24 cellular contexts compared by ENCODE assay signal in the genomic region with DNA sequence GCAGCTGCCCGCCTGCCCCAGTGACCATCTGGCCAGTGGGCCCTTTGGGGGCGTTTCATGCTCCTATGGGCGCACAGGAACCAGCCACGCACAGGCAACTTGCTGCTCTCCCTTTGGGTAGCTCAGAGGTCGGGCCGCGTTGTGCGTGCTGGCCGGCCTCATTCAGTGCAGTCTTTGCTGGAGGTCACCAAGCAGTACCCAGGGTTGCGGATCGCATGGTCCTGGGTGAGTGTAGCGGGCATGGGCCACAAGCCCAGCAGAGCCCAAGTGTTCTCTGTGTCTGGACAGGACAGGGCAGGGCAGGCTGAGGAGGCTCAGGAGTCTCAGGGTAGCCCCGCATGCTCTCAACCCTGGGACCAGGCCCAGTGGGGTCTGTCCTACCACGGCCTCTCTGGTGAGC. TPM values are rescaled to one million over a fixed set of nuclear protein-coding genes. Genes with fewer than 3 reads are reported as not detected.
DNase-seq lines count a peak whose midpoint lies in the region; ATAC-seq and TF ChIP-seq lines count a peak whose summit lies in the region.
"Had no signal": no experiment of that assay in that cellular context is flagged by ENCODE, and none has a peak within 500 bp of the region (broad histone marks: within the 10 kb centered on the region; RNA-seq: fewer than 3 reads in every experiment).

No MANE protein-coding gene starts in this region.

- peak overlapping the region; percentile 65 for H3K27ac Mint-ChIP-seq in GM23338
- peak overlapping the region; percentile 16 for H3K27ac Mint-ChIP-seq in central memory CD8-positive, alpha-beta T cell (ENCODE audit: low read depth)

- H3K4me3 Mint-ChIP-seq in GM23338 = no peak overlapping the region
- no peak overlapping the region for H3K4me3 Mint-ChIP-seq in central memory CD8-positive, alpha-beta T cell

- H3K9me3 Mint-ChIP-seq in GM23338 = no peaks in the 10 kb centered on the region
- H3K9me3 Mint-ChIP-seq in central memory CD8-positive, alpha-beta T cell = no peaks in the 10 kb centered on the region

- peaks cover 5% of the 10 kb centered on the region for H3K27me3 Mint-ChIP-seq in GM23338 (ENCODE audit: insufficient read depth, low read depth, poor library complexity)
- H3K27me3 Mint-ChIP-seq in central memory CD8-positive, alpha-beta T cell = no peaks in the 10 kb centered on the region

- no peaks in the 10 kb centered on the region for H3K79me2 ChIP-seq in GM23338 (replicated peaks; ENCODE audit: insufficient read depth)

- peaks cover 8% of the 10 kb centered on the region; the same call in 1 of the 2 replicates for H3F3A ChIP-seq in GM23338 (replicated peaks; ENCODE audit: low read depth)

- DNase-seq in cardiac muscle cell (ENCODE audit: low read depth in 1 of 2, low spot score in 1 of 2) = no peak
- no peak for DNase-seq in Right ventricle myocardium inferior (ENCODE audit: missing footprints)
- DNase-seq in GM23338 (ENCODE audit: low spot score) = no peak
- DNase-seq in central memory CD8-positive, alpha-beta T cell (ENCODE audit: low spot score in 2 of 2) = no peak
- peak; percentile 57 for DNase-seq in posterior vena cava (ENCODE audit: low spot score)
- no peak for DNase-seq in MG63
- DNase-seq: ACHN; activated CD4-positive, alpha-beta T cell treated with anti-CD3 and anti-CD28 coated beads for 4 hours; activated effector memory CD4-positive, alpha-beta T cell treated with Interleukin-2 at 50 U/mL for 16 hours; BE2C; foreskin melanocyte; Kasumi-1; mesendoderm; NCI-H1417 treated with DMSO at 0.1 percent for 48 hours; NCI-H2081; NCI-H2227 treated with DMSO at 0.1 percent for 48 hours; NCI-H526; NK-92 treated with Interleukin-12 subunit alpha and Interleukin-12 subunit beta, amount 100 ng/mL, for 24 hours; right cardiac atrium; T-helper 9 cell; transverse colon had no signal

- peaks cover 10% of the 10 kb centered on the region for H3K4me1 Mint-ChIP-seq in GM23338
- H3K4me1 Mint-ChIP-seq in central memory CD8-positive, alpha-beta T cell = no peaks in the 10 kb centered on the region

- no peak for ATAC-seq in Right ventricle myocardium inferior
- no peak for ATAC-seq in GM23338
- ATAC-seq in central memory CD8-positive, alpha-beta T cell (replicated peaks; ENCODE audit: extremely low read depth, poor library complexity, severe bottlenecking) = no peak
- ATAC-seq in HG03159 (IDR thresholded peaks at IDR 0.05; ENCODE audit: unreplicated experiment) = no peak
- no peak for ATAC-seq in GM19397 (IDR thresholded peaks at IDR 0.05; ENCODE audit: unreplicated experiment)
- ATAC-seq: HCT116 had no signal

- H3K9me3 ChIP-seq in cardiac muscle cell (ENCODE audit: low read depth) (no peaks in the 10 kb centered on the region), MG63 (no peaks in the 10 kb centered on the region)
- H3K9me3 ChIP-seq: BE2C, transverse colon had no signal

- H3K4me3 ChIP-seq in cardiac muscle cell = no peak overlapping the region
- no peak overlapping the region for H3K4me3 ChIP-seq in GM23338
- no peak overlapping the region for H3K4me3 ChIP-seq in MG63
- H3K4me3 ChIP-seq: transverse colon had no signal

- no peak overlapping the region for H2AFZ ChIP-seq in GM23338

- H3K27ac ChIP-seq in cardiac muscle cell = peak overlapping the region; percentile 28
- no peak overlapping the region for H3K27ac ChIP-seq in GM23338 (ENCODE audit: low read depth)
- H3K27ac ChIP-seq: transverse colon had no signal

- peaks cover 9% of the 10 kb centered on the region for H3K36me3 ChIP-seq in cardiac muscle cell
- no peaks in the 10 kb centered on the region for H3K36me3 ChIP-seq in GM23338 (ENCODE audit: insufficient read depth)
- H3K36me3 ChIP-seq in MG63 = peaks cover 92% of the 10 kb centered on the region

- no peaks in the 10 kb centered on the region; the same call in 1 of the 2 replicates for H4K20me1 ChIP-seq in GM23338 (replicated peaks; ENCODE audit: insufficient read depth)

- H3K4me1 ChIP-seq in cardiac muscle cell (ENCODE audit: low read depth) = peaks cover 26% of the 10 kb centered on the region
- no peaks in the 10 kb centered on the region for H3K4me1 ChIP-seq in GM23338 (ENCODE audit: insufficient read depth)
- H3K4me1 ChIP-seq: BE2C had no signal

- no peaks in the 10 kb centered on the region for H3K27me3 ChIP-seq in cardiac muscle cell
- no peaks in the 10 kb centered on the region for H3K27me3 ChIP-seq in GM23338 (ENCODE audit: insufficient read depth)
- no peaks in the 10 kb centered on the region for H3K27me3 ChIP-seq in MG63
- H3K27me3 ChIP-seq: BE2C, transverse colon had no signal

- TF ChIP-seq CTCF in cardiac muscle cell (IDR thresholded peaks at IDR 0.05; ENCODE audit: low read depth, low read length) (no peak), GM23338 (conservative IDR thresholded peaks at IDR 0.05; ENCODE audit: low read depth in 2 of 2) (no peak)

- H3K9me2 ChIP-seq in GM23338 (ENCODE audit: insufficient read depth) = no peaks in the 10 kb centered on the region

- H3K4me2 ChIP-seq in GM23338 = no peak overlapping the region

- intact Hi-C loops in Right ventricle myocardium inferior (cut with DNase I) (no loop called here), posterior vena cava (cut with DNase I) (no loop called here)

- H3K36me3 Mint-ChIP-seq in GM23338 (ENCODE audit: low read depth) = peaks cover 33% of the 10 kb centered on the region
- H3K36me3 Mint-ChIP-seq in central memory CD8-positive, alpha-beta T cell (ENCODE audit: insufficient read depth) = peaks cover 3% of the 10 kb centered on the region

TF ChIP-seq in GM23338, 12 proteins besides CTCF, POLR2A, EP300 and RAD21 (continues in another document):
- TF ChIP-seq EZH2phosphoT487 (IDR thresholded peaks at IDR 0.05; ENCODE audit: unreplicated experiment) (no peak), ZNF114 (CRISPR knock-in tag; IDR thresholded peaks at IDR 0.05) (no peak)

RNA-seq across cellular contexts. Expression of a gene that starts 9.9 kb away (rescaled TPM):
- 48.0 and 57.5 TPM in 2 replicates for total RNA-seq in cardiac muscle cell
- 28.8 and 40.3 TPM in 2 replicates for polyA plus RNA-seq in cardiac muscle cell
- total RNA-seq in Right ventricle myocardium inferior = 12.2 TPM
- total RNA-seq in GM23338 (2014; rRNA removed; shearing (Covaris generic)) = 29.4 and 34.4 TPM in 2 replicates
- polyA plus RNA-seq in GM23338 (2016; fragmentation: Nextera tagmentation; extraction: Ambion mirVana) = 18.0 and 18.2 TPM in 2 replicates
- 10 to 100 TPM; 17.3 to 20.1 TPM for total RNA-seq in posterior vena cava
- total RNA-seq in MG63 (2014; rRNA removed; shearing (Covaris generic); ENCODE audit: low replicate concordance) = 25.5 and 30.6 TPM in 2 replicates

RNA-seq across cellular contexts. Expression of a gene that starts 39.2 kb away (rescaled TPM):
- total RNA-seq in cardiac muscle cell (72.2 and 113 TPM in 2 replicates), Right ventricle myocardium inferior (37.1 TPM), posterior vena cava (10 to 100 TPM; 85.0 to 90.5 TPM)
- polyA plus RNA-seq in cardiac muscle cell (63.6 and 64.5 TPM in 2 replicates), GM23338 (2016; fragmentation: Nextera tagmentation; extraction: Ambion mirVana) (17.1 and 19.0 TPM in 2 replicates)
- total RNA-seq in GM23338 (2014; rRNA removed; shearing (Covaris generic)) = 34.5 and 38.0 TPM in 2 replicates
- total RNA-seq in MG63 (2014; rRNA removed; shearing (Covaris generic); ENCODE audit: low replicate concordance) = 69.1 and 101 TPM in 2 replicates

RNA-seq across cellular contexts. Expression of a gene that starts 47.8 kb away (rescaled TPM):
- total RNA-seq in cardiac muscle cell (110 and 115 TPM in 2 replicates), Right ventricle myocardium inferior (407 TPM), posterior vena cava (100 to 1,000 TPM; 245 to 333 TPM)
- polyA plus RNA-seq in cardiac muscle cell (108 and 144 TPM in 2 replicates), GM23338 (2016; fragmentation: Nextera tagmentation; extraction: Ambion mirVana) (52.5 and 58.0 TPM in 2 replicates)
- total RNA-seq in GM23338 (2014; rRNA removed; shearing (Covaris generic)) = 83.6 and 92.6 TPM in 2 replicates
- 484 and 538 TPM in 2 replicates for total RNA-seq in MG63 (2014; rRNA removed; shearing (Covaris generic); ENCODE audit: low replicate concordance)
